In genomic region chr20:5402903-5403531, GRCh38 we compare ENCODE assay signal across 8 cellular contexts.
DNase-seq lines count a peak whose midpoint lies in the region; ATAC-seq and TF ChIP-seq lines count a peak whose summit lies in the region.

No MANE protein-coding gene starts in this region.

- no peaks in the 10 kb centered on the region for H3K4me1 ChIP-seq in ascending aorta

- H3K4me3 ChIP-seq in astrocyte of the spinal cord (ENCODE audit: low read depth, low read length) (no peak overlapping the region), ascending aorta (no peak overlapping the region)

- no peak overlapping the region for H3K4me3 Mint-ChIP-seq in neural crest cell

- peak; percentile 84 for ATAC-seq in GM21526 (IDR thresholded peaks at IDR 0.05; ENCODE audit: low FRiP score, unreplicated experiment)

- in situ Hi-C loops in astrocyte of the spinal cord (cut with HindIII; ENCODE audit: low sequenced_read_pairs): no loop called here

- H3K27me3 ChIP-seq in ascending aorta: no peaks in the 10 kb centered on the region

- no peak overlapping the region for H3K27ac ChIP-seq in ascending aorta

- H3K9me3 ChIP-seq in ascending aorta: no peaks in the 10 kb centered on the region

- H3K36me3 Mint-ChIP-seq in neural crest cell (ENCODE audit: low read depth): no peaks in the 10 kb centered on the region

- peak; percentile 3 for DNase-seq in NOMO-1 treated with DMSO at 0.1 percent for 48 hours (lab: John Stamatoyannopoulos, UW; ENCODE audit: unreplicated experiment)
- DNase-seq in NOMO-1 (lab: John Stamatoyannopoulos, UW; ENCODE audit: unreplicated experiment in 2 of 2): no peak
- peak; percentile 21 for DNase-seq in MV-4-11 (lab: John Stamatoyannopoulos, UW)
- no peak for DNase-seq in astrocyte of the spinal cord (ENCODE audit: low read depth, low spot score)
- peak; percentile 46 for DNase-seq in neural crest cell (ENCODE audit: low read depth, low spot score)
- no peak for DNase-seq in NCI-H2081 treated with DMSO at 0.1 percent for 48 hours (lab: John Stamatoyannopoulos, UW)
- no peak for DNase-seq in ascending aorta (ENCODE audit: low spot score in 2 of 2)

- H3K36me3 ChIP-seq in ascending aorta: no peaks in the 10 kb centered on the region

- TF ChIP-seq CTCF in astrocyte of the spinal cord (IDR thresholded peaks at IDR 0.05; ENCODE audit: low read depth, low read length) (peak; percentile 64), neural crest cell (conservative IDR thresholded peaks at IDR 0.05) (peak; percentile 56), ascending aorta (IDR thresholded peaks at IDR 0.05) (no peak)

- peaks cover 48% of the 10 kb centered on the region for H3K27me3 Mint-ChIP-seq in neural crest cell (ENCODE audit: low read depth)

- no peaks in the 10 kb centered on the region for H3K9me3 Mint-ChIP-seq in neural crest cell

- intact Hi-C loops in ascending aorta (cut with DNase I): no loop called here

- H3K4me1 Mint-ChIP-seq in neural crest cell: no peaks in the 10 kb centered on the region

- H3K27ac Mint-ChIP-seq in neural crest cell (ENCODE audit: unreplicated experiment): no peak overlapping the region

Comparison
In these comparisons a context has a peak if more than half of its experiments do, and no peak if none do; other contexts are left out.
1. DNase-seq: peak in NOMO-1 treated with DMSO at 0.1 percent for 48 hours (single experiment), MV-4-11 (single experiment) and neural crest cell (single experiment); none in NOMO-1 (0 of 2), astrocyte of the spinal cord (single experiment), NCI-H2081 treated with DMSO at 0.1 percent for 48 hours (single experiment) and ascending aorta (0 of 2).
2. CTCF ChIP-seq: peak in astrocyte of the spinal cord (single experiment) and neural crest cell (single experiment); none in ascending aorta (0 of 3).